In the genomic region with DNA sequence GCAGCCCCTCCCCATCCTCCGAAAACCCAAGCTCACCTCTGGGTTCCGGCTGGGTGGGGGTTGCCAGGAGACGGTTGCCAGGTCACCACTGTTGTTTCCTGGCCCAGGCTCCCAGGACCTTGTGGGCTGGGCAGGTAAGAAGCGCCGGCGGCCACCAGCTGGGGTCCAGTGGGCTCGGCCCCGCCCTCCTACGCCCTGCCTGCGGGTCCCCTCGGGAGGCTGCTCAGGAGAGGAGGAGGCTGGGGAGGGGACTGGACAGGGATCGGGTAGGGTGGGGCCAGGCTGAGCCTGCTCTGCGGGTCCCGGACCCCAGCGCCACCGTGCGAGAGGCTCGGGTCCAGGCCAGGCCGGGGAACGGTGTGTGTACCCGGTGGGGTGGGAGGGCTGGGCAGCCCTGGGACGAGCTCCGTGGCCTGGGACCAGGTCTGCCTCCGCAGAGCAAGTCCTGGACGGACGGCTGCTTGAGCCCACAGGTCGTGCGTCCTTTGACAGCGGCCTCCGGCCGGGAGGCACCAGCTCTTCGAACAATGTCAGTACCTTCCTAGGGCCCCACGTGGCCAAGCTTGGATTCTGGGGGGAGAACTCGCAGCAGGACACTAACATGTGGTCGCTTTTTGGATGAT, we compare ENCODE assay signal across 9 cellular contexts. TPM values are rescaled to one million over a fixed set of nuclear protein-coding genes. Genes with fewer than 3 reads are reported as not detected.
DNase-seq lines count a peak whose midpoint lies in the region; ATAC-seq lines count a peak whose summit lies in the region.
"Had no signal": no experiment of that assay in that cellular context is flagged by ENCODE, and none has a peak within 500 bp of the region (broad histone marks: within the 10 kb centered on the region; RNA-seq: fewer than 3 reads in every experiment).

A gene with protein sequence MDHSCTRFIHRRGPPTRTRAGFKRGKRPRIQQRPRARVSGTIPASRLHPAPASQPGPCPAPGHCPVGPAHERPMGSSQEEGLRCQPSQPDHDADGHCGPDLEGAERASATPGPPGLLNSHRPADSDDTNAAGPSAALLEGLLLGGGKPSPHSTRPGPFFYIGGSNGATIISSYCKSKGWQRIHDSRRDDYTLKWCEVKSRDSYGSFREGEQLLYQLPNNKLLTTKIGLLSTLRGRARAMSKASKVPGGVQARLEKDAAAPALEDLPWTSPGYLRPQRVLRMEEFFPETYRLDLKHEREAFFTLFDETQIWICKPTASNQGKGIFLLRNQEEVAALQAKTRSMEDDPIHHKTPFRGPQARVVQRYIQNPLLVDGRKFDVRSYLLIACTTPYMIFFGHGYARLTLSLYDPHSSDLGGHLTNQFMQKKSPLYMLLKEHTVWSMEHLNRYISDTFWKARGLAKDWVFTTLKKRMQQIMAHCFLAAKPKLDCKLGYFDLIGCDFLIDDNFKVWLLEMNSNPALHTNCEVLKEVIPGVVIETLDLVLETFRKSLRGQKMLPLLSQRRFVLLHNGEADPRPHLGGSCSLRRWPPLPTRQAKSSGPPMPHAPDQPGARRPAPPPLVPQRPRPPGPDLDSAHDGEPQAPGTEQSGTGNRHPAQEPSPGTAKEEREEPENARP (plus strand): TSS at position 88 of the 623 bp plus-strand sequence. CDS start 5,336 bp downstream, outside the sequence.

- H3K9me3 Mint-ChIP-seq in IgD-negative memory B cell: no peaks in the 10 kb centered on the region
- H3K9me3 Mint-ChIP-seq in activated naive CD8-positive, alpha-beta T cell treated with anti-CD3 and anti-CD28 coated beads, Interleukin-2, amount 10 ng/mL, durations not matched to agents 7 days and 5 days: no peaks in the 10 kb centered on the region
- H3K9me3 Mint-ChIP-seq in memory B cell: no peaks in the 10 kb centered on the region

- peak; percentile 73 for DNase-seq in activated naive CD8-positive, alpha-beta T cell treated with anti-CD3 and anti-CD28 coated beads, Interleukin-2, amount 10 ng/mL, durations not matched to agents 7 days and 5 days
- DNase-seq in memory B cell (ENCODE audit: low spot score in 2 of 2) (peak in 1 of 2 donors; percentile 55), cerebellar nuclear complex (lab: John Stamatoyannopoulos, UW) (no peak)

- no peak within 1 kb of the TSS for H3K27ac ChIP-seq in BLaER1 treated with 17β-estradiol and CSF1 and Interleukin-3, amounts not matched to agents 10 nM and 100 nM

- H3K4me3 Mint-ChIP-seq in IgD-negative memory B cell (peak within 1 kb of the TSS in 3 of 4 donors; percentile 26 to 65 (median 45)), memory B cell (peak within 1 kb of the TSS; percentile 43)
- H3K4me3 Mint-ChIP-seq in activated naive CD8-positive, alpha-beta T cell treated with anti-CD3 and anti-CD28 coated beads, Interleukin-2, amount 10 ng/mL, durations not matched to agents 7 days and 5 days: peak within 1 kb of the TSS; percentile 28

- peaks cover 38 to 100% (median 98%) of the 10 kb centered on the region in 10 experiments for H3K4me1 ChIP-seq in BLaER1 treated with 17β-estradiol and CSF1 and Interleukin-3, amounts not matched to agents 10 nM and 100 nM

- H4K20me1 ChIP-seq in BLaER1 treated with 17β-estradiol and CSF1 and Interleukin-3, amounts not matched to agents 10 nM and 100 nM: peaks cover 0 to 47% (median 19%) of the 10 kb centered on the region in 11 experiments; a peak in 12 of 22 replicates

- H3K4me2 ChIP-seq in BLaER1 treated with 17β-estradiol and CSF1 and Interleukin-3, amounts not matched to agents 10 nM and 100 nM: peak within 1 kb of the TSS in 10 of 11 experiments; percentile 5 to 99 (median 84); a peak in 18 of 22 replicates

- H3K4me1 Mint-ChIP-seq in IgD-negative memory B cell: peaks cover 9 to 22% (median 15%) of the 10 kb centered on the region in 3 donors
- peaks cover 9% of the 10 kb centered on the region for H3K4me1 Mint-ChIP-seq in activated naive CD8-positive, alpha-beta T cell treated with anti-CD3 and anti-CD28 coated beads, Interleukin-2, amount 10 ng/mL, durations not matched to agents 7 days and 5 days
- H3K4me1 Mint-ChIP-seq in memory B cell: peaks cover 35% of the 10 kb centered on the region

- H3K36me3 Mint-ChIP-seq in IgD-negative memory B cell: peaks cover 2% of the 10 kb centered on the region
- no peaks in the 10 kb centered on the region for H3K36me3 Mint-ChIP-seq in activated naive CD8-positive, alpha-beta T cell treated with anti-CD3 and anti-CD28 coated beads, Interleukin-2, amount 10 ng/mL, durations not matched to agents 7 days and 5 days
- peaks cover 4% of the 10 kb centered on the region for H3K36me3 Mint-ChIP-seq in memory B cell

- no peak within 1 kb of the TSS; a peak in 1 of 20 replicates for H3K4me3 ChIP-seq in BLaER1 treated with 17β-estradiol and CSF1 and Interleukin-3, amounts not matched to agents 10 nM and 100 nM

- peaks cover 22% of the 10 kb centered on the region for H3K27me3 Mint-ChIP-seq in IgD-negative memory B cell
- peaks cover 25% of the 10 kb centered on the region for H3K27me3 Mint-ChIP-seq in activated naive CD8-positive, alpha-beta T cell treated with anti-CD3 and anti-CD28 coated beads, Interleukin-2, amount 10 ng/mL, durations not matched to agents 7 days and 5 days
- peaks cover 10% of the 10 kb centered on the region for H3K27me3 Mint-ChIP-seq in memory B cell

- peak within 1 kb of the TSS in 2 of 11 experiments; percentile 21 to 48; a peak in 2 of 22 replicates for H3K9ac ChIP-seq in BLaER1 treated with 17β-estradiol and CSF1 and Interleukin-3, amounts not matched to agents 10 nM and 100 nM

- H3K9me3 ChIP-seq in BLaER1 treated with 17β-estradiol and CSF1 and Interleukin-3, amounts not matched to agents 10 nM and 100 nM (replicated peaks in 1 of 11): no peaks in the 10 kb centered on the region

- POLR2A ChIA-PET in activated naive CD8-positive, alpha-beta T cell treated with anti-CD3 and anti-CD28 coated beads, Interleukin-2, amount 10 ng/mL, durations not matched to agents 7 days and 5 days (lab: Charles Lee): interaction anchor here (0.5 to 1.5 kb wide), 5 partner anchors 14 to 57 kb away, joined by 3 to 12 read pairs (median 3); no protein-coding TSS in a partner anchor

- H3K36me3 ChIP-seq in BLaER1 treated with 17β-estradiol and CSF1 and Interleukin-3, amounts not matched to agents 10 nM and 100 nM: no peaks in the 10 kb centered on the region

- H3K27me3 ChIP-seq in BLaER1 treated with 17β-estradiol and CSF1 and Interleukin-3, amounts not matched to agents 10 nM and 100 nM: peaks cover 10 to 98% (median 42%) of the 10 kb centered on the region in 11 experiments; a peak in 20 of 22 replicates

- H3K27ac Mint-ChIP-seq in IgD-negative memory B cell (peak within 1 kb of the TSS in 2 of 3 donors; percentile 63 to 71), memory B cell (peak within 1 kb of the TSS; percentile 94)
- peak within 1 kb of the TSS; percentile 61 for H3K27ac Mint-ChIP-seq in activated naive CD8-positive, alpha-beta T cell treated with anti-CD3 and anti-CD28 coated beads, Interleukin-2, amount 10 ng/mL, durations not matched to agents 7 days and 5 days

- peak; percentile 77 for ATAC-seq in activated naive CD8-positive, alpha-beta T cell treated with anti-CD3 and anti-CD28 coated beads, Interleukin-2, amount 10 ng/mL, durations not matched to agents 7 days and 5 days (ENCODE audit: low read depth)
- ATAC-seq in memory B cell (ENCODE audit: low read depth) (peak; percentile 38), HG03571 (IDR thresholded peaks at IDR 0.05; ENCODE audit: unreplicated experiment) (no peak), GM18868 (IDR thresholded peaks at IDR 0.05; ENCODE audit: unreplicated experiment) (no peak), HG03460 (IDR thresholded peaks at IDR 0.05; ENCODE audit: unreplicated experiment) (no peak)

RNA-seq across cellular contexts. Expression of the gene that starts here (rescaled TPM):
- polyA plus RNA-seq in IgD-negative memory B cell: not detected
- not detected for total RNA-seq in activated naive CD8-positive, alpha-beta T cell treated with anti-CD3 and anti-CD28 coated beads, Interleukin-2, amount 10 ng/mL, durations not matched to agents 7 days and 5 days
- total RNA-seq: RPMI7951 had no signal

Comparison
In these comparisons a context has a peak if more than half of its experiments do, and no peak if none do; other contexts are left out.
1. Peak in DNase-seq and ATAC-seq in activated naive CD8-positive, alpha-beta T cell treated with anti-CD3 and anti-CD28 coated beads, Interleukin-2, amount 10 ng/mL, durations not matched to agents 7 days and 5 days; RNA of the gene not detected or under 1 TPM.